Comparison of ENCODE assay signal across 1 cellular context in the genomic region with DNA sequence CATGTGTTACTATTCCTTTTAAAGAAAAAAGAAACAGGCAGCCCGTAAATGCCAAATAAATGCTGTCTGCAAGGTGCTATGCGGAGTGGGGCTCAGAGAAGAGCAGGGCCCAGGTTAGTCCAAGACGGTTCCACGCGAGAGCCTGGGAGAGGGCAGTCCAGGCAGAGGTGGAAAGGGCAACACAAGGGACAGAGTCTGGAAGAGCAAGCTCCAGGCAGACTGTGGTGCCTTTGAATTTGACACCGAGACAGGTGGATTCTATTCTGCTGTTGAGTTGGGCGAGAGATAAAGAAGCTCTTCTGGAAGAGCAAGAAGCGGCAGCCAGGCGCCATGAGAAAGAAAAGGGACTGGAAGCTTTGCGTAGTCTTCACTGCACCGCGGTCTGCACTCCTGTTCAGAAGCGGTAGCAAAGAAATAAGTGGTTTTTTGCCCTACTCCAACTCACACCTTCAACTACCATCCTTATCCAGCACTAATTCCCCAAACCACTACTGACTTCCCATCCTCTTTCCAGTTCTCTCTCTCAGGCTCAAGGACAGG.
TF ChIP-seq lines count a peak whose summit lies in the region.

No MANE protein-coding gene starts in this region.

TF ChIP-seq in K562, 482 proteins besides CTCF, POLR2A, EP300 and RAD21 (continued from another document):
- TF ChIP-seq, protein P1, sequence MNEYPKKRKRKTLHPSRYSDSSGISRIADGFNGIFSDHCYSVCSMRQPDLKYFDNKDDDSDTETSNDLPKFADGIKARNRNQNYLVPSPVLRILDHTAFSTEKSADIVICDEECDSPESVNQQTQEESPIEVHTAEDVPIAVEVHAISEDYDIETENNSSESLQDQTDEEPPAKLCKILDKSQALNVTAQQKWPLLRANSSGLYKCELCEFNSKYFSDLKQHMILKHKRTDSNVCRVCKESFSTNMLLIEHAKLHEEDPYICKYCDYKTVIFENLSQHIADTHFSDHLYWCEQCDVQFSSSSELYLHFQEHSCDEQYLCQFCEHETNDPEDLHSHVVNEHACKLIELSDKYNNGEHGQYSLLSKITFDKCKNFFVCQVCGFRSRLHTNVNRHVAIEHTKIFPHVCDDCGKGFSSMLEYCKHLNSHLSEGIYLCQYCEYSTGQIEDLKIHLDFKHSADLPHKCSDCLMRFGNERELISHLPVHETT (CRISPR knock-in tag; conservative IDR thresholded peaks at IDR 0.05 in 1 of 2, IDR thresholded peaks at IDR 0.05 in 1 of 2), result no peak
- TF ChIP-seq, protein P2, sequence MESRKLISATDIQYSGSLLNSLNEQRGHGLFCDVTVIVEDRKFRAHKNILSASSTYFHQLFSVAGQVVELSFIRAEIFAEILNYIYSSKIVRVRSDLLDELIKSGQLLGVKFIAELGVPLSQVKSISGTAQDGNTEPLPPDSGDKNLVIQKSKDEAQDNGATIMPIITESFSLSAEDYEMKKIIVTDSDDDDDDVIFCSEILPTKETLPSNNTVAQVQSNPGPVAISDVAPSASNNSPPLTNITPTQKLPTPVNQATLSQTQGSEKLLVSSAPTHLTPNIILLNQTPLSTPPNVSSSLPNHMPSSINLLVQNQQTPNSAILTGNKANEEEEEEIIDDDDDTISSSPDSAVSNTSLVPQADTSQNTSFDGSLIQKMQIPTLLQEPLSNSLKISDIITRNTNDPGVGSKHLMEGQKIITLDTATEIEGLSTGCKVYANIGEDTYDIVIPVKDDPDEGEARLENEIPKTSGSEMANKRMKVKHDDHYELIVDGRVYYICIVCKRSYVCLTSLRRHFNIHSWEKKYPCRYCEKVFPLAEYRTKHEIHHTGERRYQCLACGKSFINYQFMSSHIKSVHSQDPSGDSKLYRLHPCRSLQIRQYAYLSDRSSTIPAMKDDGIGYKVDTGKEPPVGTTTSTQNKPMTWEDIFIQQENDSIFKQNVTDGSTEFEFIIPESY (CRISPR knock-in tag; IDR thresholded peaks at IDR 0.05), result 0 out of 2 replicates have a peak, but pooled peaks have one; percentile 14
- TF ChIP-seq POLR3G (IDR thresholded peaks at IDR 0.05; ENCODE audit: extremely low read depth, insufficient read length, insufficient replicate concordance), result no peak
